ENCODE assay signal across 24 cellular contexts in genomic region chr12:131818821-131819585, GRCh38. TPM values are rescaled to one million over a fixed set of nuclear protein-coding genes. Genes with fewer than 3 reads are reported as not detected.
DNase-seq lines count a peak whose midpoint lies in the region; ATAC-seq, FAIRE-seq and TF ChIP-seq lines count a peak whose summit lies in the region.
"Had no signal": no experiment of that assay in that cellular context is flagged by ENCODE, and none has a peak within 500 bp of the region (broad histone marks: within the 10 kb centered on the region; RNA-seq: fewer than 3 reads in every experiment).

No MANE protein-coding gene starts in this region.

- TF ChIP-seq POLR2A in HepG2 (IDR thresholded peaks at IDR 0.05; ENCODE audit: insufficient read depth in 1 of 2, low read depth in 2 of 2, low read length in 2 of 2) (no peak), right lobe of liver (IDR thresholded peaks at IDR 0.05) (no peak)

- H3K9me3 ChIP-seq in HepG2 (ENCODE audit: low read length) (peaks cover 5% of the 10 kb centered on the region), right lobe of liver (no peaks in the 10 kb centered on the region), neural progenitor cell (ENCODE audit: low read depth) (no peaks in the 10 kb centered on the region)
- H3K9me3 ChIP-seq: breast epithelium, vagina had no signal

- H3K4me2 ChIP-seq in HepG2 (ENCODE audit: low read depth, low read length) (peak overlapping the region; percentile 62), neural progenitor cell (no peak overlapping the region)

- H3K36me3 ChIP-seq in HepG2 (replicated peaks in 1 of 2; ENCODE audit: control insufficient read depth in 1 of 2, insufficient read depth in 2 of 2, low read length in 2 of 2) (no peaks in the 10 kb centered on the region), right lobe of liver (no peaks in the 10 kb centered on the region), neural progenitor cell (no peaks in the 10 kb centered on the region)
- H3K36me3 ChIP-seq: breast epithelium, vagina had no signal

- H4K20me1 ChIP-seq in HepG2 (ENCODE audit: insufficient read depth, low read length) (no peaks in the 10 kb centered on the region), neural progenitor cell (ENCODE audit: low read depth) (no peaks in the 10 kb centered on the region)

- H3K36me3 Mint-ChIP-seq in neural progenitor cell: no peaks in the 10 kb centered on the region

- no peak for FAIRE-seq in HepG2 (lab: Jason Lieb, UNC)
- FAIRE-seq: A204.1 had no signal

- TF ChIP-seq RAD21 in HepG2 (CRISPR knock-in tag; IDR thresholded peaks at IDR 0.05): no peak

- peak overlapping the region in 1 of 3 experiments; percentile 22; a peak in 2 of 6 replicates for H3K4me3 ChIP-seq in HepG2 (replicated peaks in 1 of 3; ENCODE audit: insufficient read depth in 1 of 3, low read depth in 2 of 3, low read length in 3 of 3)
- no peak overlapping the region for H3K4me3 ChIP-seq in right lobe of liver
- H3K4me3 ChIP-seq in neural progenitor cell: no peak overlapping the region
- H3K4me3 ChIP-seq: breast epithelium, coronary artery, lung, vagina had no signal

- POLR2A ChIA-PET in HepG2 (lab: Yijun Ruan, JAX): no interaction called here

- H3K27ac ChIP-seq in HepG2 (ENCODE audit: extremely low read length, insufficient read depth, low read length): peak overlapping the region; percentile 35
- no peak overlapping the region for H3K27ac ChIP-seq in right lobe of liver
- H3K27ac ChIP-seq in neural progenitor cell: no peak overlapping the region
- H3K27ac ChIP-seq: breast epithelium, coronary artery, vagina, VCaP had no signal

- H2AFZ ChIP-seq in HepG2 (ENCODE audit: low read length): no peak overlapping the region
- H2AFZ ChIP-seq in neural progenitor cell (replicated peaks): no peak overlapping the region

- peaks cover 0 to 2% of the 10 kb centered on the region in 2 experiments; a peak in 1 of 5 replicates for H3K27me3 ChIP-seq in HepG2 (ENCODE audit: control insufficient read depth in 1 of 2, insufficient read depth in 2 of 2, low read length in 2 of 2)
- no peaks in the 10 kb centered on the region for H3K27me3 ChIP-seq in right lobe of liver
- H3K27me3 ChIP-seq in neural progenitor cell: no peaks in the 10 kb centered on the region
- H3K27me3 ChIP-seq: breast epithelium, vagina had no signal

- H3K4me3 Mint-ChIP-seq in neural progenitor cell: no peak overlapping the region
- H3K4me3 Mint-ChIP-seq: T-helper 1 cell treated with Interleukin-12 subunit alpha and Interleukin-12 subunit beta and Interleukin-4 antibody, amounts not matched to agents 30 μg/mL and 1 μg/mL, for 36 hours had no signal

- H3K9ac ChIP-seq in HepG2 (ENCODE audit: insufficient read depth, low read depth, low read length): no peak overlapping the region
- H3K9ac ChIP-seq in neural progenitor cell: no peak overlapping the region

- no peak overlapping the region for H3K27ac Mint-ChIP-seq in neural progenitor cell
- H3K27ac Mint-ChIP-seq: T-helper 1 cell treated with Interleukin-12 subunit alpha and Interleukin-12 subunit beta and Interleukin-4 antibody, amounts not matched to agents 30 μg/mL and 1 μg/mL, for 36 hours had no signal

- CTCF ChIA-PET in HepG2 (lab: Yijun Ruan, JAX; ENCODE audit: low intra/inter-chr PET ratio, low total read pairs): no interaction called here

- BruUV-seq in HepG2 (replicated peaks; lab: Mats Ljungman, UMichigan): no TSS peak

- H3K4me1 ChIP-seq in HepG2 (ENCODE audit: insufficient read depth, low read length) (peaks cover 27% of the 10 kb centered on the region), right lobe of liver (no peaks in the 10 kb centered on the region), neural progenitor cell (no peaks in the 10 kb centered on the region)
- H3K4me1 ChIP-seq: breast epithelium, vagina had no signal

- intact Hi-C loops in HepG2 (cut with micrococcal nuclease; ENCODE audit: unreplicated experiment): no loop called here
- intact Hi-C loops in right lobe of liver (cut with DNase I): no loop called here

- 34% methylated on average over 30 of the region's 30 CpGs for WGBS in HepG2 (ENCODE audit: low lambda C conversion rate)
- 68% methylated on average over 21 of the region's 30 CpGs for WGBS in right lobe of liver (ENCODE audit: insufficient coverage, low coverage, low lambda C conversion rate, missing lambda C conversion rate)

- ATAC-seq in HepG2 (peak; percentile 62), right lobe of liver (no peak)
- ATAC-seq: PC-3 had no signal

- TF ChIP-seq CTCF in HepG2 (CRISPR knock-in tag; IDR thresholded peaks at IDR 0.05) (peak; percentile 41), right lobe of liver (IDR thresholded peaks at IDR 0.05) (no peak), neural progenitor cell (IDR thresholded peaks at IDR 0.05) (no peak)

- H3F3A ChIP-seq in neural progenitor cell (ENCODE audit: low read depth): no peaks in the 10 kb centered on the region

- TF ChIP-seq EP300 in HepG2 (IDR thresholded peaks at IDR 0.05; ENCODE audit: low read depth in 2 of 2, low read length in 2 of 2): peak in 1 of 2 experiments; percentile 19; a peak in 1 of 4 replicates
- TF ChIP-seq EP300 in HepG2 (CRISPR knock-in tag; IDR thresholded peaks at IDR 0.05; ENCODE audit: borderline replicate concordance): no peak

- H3K4me1 Mint-ChIP-seq in neural progenitor cell: no peaks in the 10 kb centered on the region

- H3K27me3 Mint-ChIP-seq in neural progenitor cell (ENCODE audit: insufficient read depth, low read depth): peaks cover 2% of the 10 kb centered on the region

- DNase-seq in HepG2 (ENCODE audit: low spot score): peak; percentile 54
- no peak for DNase-seq in right lobe of liver
- DNase-seq in SIG-M5 (lab: John Stamatoyannopoulos, UW): peak; percentile 96
- peak; percentile 35 for DNase-seq in left kidney (ENCODE audit: low read depth, low spot score)
- DNase-seq in DMS 273 treated with DMSO at 0.1 percent for 48 hours (lab: John Stamatoyannopoulos, UW): no peak
- DNase-seq in NAMALWA (ENCODE audit: low spot score): no peak
- DNase-seq in neural progenitor cell (ENCODE audit: low spot score): no peak
- DNase-seq in NCI-H1105 treated with DMSO at 0.1 percent for 48 hours (lab: John Stamatoyannopoulos, UW): no peak
- DNase-seq: activated CD4-positive, alpha-beta T cell treated with anti-CD3 and anti-CD28 coated beads, Interleukin-2, amount 50 U/mL, for 4 hours; activated naive CD4-positive, alpha-beta T cell; C1 segment of cervical spinal cord; NCI-H1417 treated with DMSO at 0.1 percent for 48 hours; NCI-H2171 treated with DMSO at 0.1 percent for 48 hours; NCI-H69; PC-3; SHP77 treated with DMSO at 0.1 percent for 48 hours had no signal

- H3K9me3 Mint-ChIP-seq in neural progenitor cell: no peaks in the 10 kb centered on the region
- H3K9me3 Mint-ChIP-seq: T-helper 1 cell treated with Interleukin-12 subunit alpha and Interleukin-12 subunit beta and Interleukin-4 antibody, amounts not matched to agents 30 μg/mL and 1 μg/mL, for 36 hours had no signal

- H3K79me2 ChIP-seq in HepG2 (ENCODE audit: insufficient read depth, low read length) (no peaks in the 10 kb centered on the region), neural progenitor cell (ENCODE audit: low read depth) (no peaks in the 10 kb centered on the region)

- in situ Hi-C loops in HepG2 (cut with HindIII; ENCODE audit: extremely low pct_ligation_motif_present, low pct_unique_long_range_greater_than_20kb): no loop called here

TF ChIP-seq in HepG2, 621 proteins besides CTCF, POLR2A, EP300 and RAD21 (continues in another document):
- TF ChIP-seq STAG1 (CRISPR knock-in tag; IDR thresholded peaks at IDR 0.05): peak; percentile 29; the same call in 1 of the 2 replicates
- peak; percentile 34; the same call in 1 of the 2 replicates for TF ChIP-seq ZFP91 (CRISPR knock-in tag; IDR thresholded peaks at IDR 0.05; ENCODE audit: borderline replicate concordance)

RNA-seq across cellular contexts. Expression of gene MMP17, which starts 9.2 kb away (rescaled TPM):
- total RNA-seq in HepG2 (2016; rRNA removed; fragmentation: Illumina TruSeq; extraction: Trizol) (0.38 and 0.80 TPM in 2 replicates), right lobe of liver (1 to 10 TPM in 2 of 6 experiments, under 1 TPM in 4; 0.58 to 3.9 (median 0.73) TPM), neural progenitor cell (ENCODE audit: low replicate concordance) (2.1 and 7.1 TPM in 2 replicates)
- total RNA-seq in HepG2 (2016; cell fraction: cytosol; rRNA removed; fragmentation: Illumina TruSeq; extraction: Trizol; ENCODE audit: low read depth): 0.79 and 1.1 TPM in 2 replicates
- 0.36 and 0.78 TPM in 2 replicates for total RNA-seq in HepG2 (2016; cell fraction: insoluble cytoplasmic fraction; rRNA removed; fragmentation: Illumina TruSeq; extraction: Trizol)
- 1.2 and 1.4 TPM in 2 replicates for total RNA-seq in HepG2 (2016; cell fraction: membrane; rRNA removed; fragmentation: Illumina TruSeq; extraction: Trizol)
- total RNA-seq in HepG2 (2016; cell fraction: nucleus; rRNA removed; fragmentation: Illumina TruSeq; extraction: Trizol): 0.69 and 0.75 TPM in 2 replicates
- 0.55 and 2.0 TPM in 2 replicates for polyA plus RNA-seq in HepG2 (2011; rRNA removed)
- 0.69 and 1.1 TPM in 2 replicates for polyA plus RNA-seq in HepG2 (2011; cell fraction: cytosol; rRNA removed)
- 3.2 and 5.2 TPM in 2 replicates for polyA plus RNA-seq in HepG2 (2011; cell fraction: nucleus; rRNA removed)
- 0.24 and 0.57 TPM in 2 replicates for polyA plus RNA-seq in HepG2 (2012)
- 0.80 and 1.2 TPM in 2 replicates for polyA plus RNA-seq in HepG2 (2016; cell fraction: cytosol; fragmentation: Illumina TruSeq; extraction: Trizol; ENCODE audit: low read depth)
- polyA plus RNA-seq in HepG2 (2016; cell fraction: insoluble cytoplasmic fraction; fragmentation: Illumina TruSeq; extraction: Trizol; ENCODE audit: low read depth): 0.53 and 1.4 TPM in 2 replicates
- 1.5 and 2.6 TPM in 2 replicates for polyA plus RNA-seq in HepG2 (2016; cell fraction: membrane; fragmentation: Illumina TruSeq; extraction: Trizol; ENCODE audit: low read depth)
- 2.1 and 2.8 TPM in 2 replicates for polyA plus RNA-seq in HepG2 (2016; cell fraction: nucleus; fragmentation: Illumina TruSeq; extraction: Trizol; ENCODE audit: insufficient read depth, low read depth)
- polyA minus RNA-seq in HepG2 (2011; rRNA and poly(A)+ RNA removed; ENCODE audit: low replicate concordance): 0.70 and 1.1 TPM in 2 replicates
- polyA minus RNA-seq in HepG2 (2011; cell fraction: cytosol; rRNA and poly(A)+ RNA removed): 1.5 TPM in 1 of 2 replicates, not detected in the other
- polyA minus RNA-seq in HepG2 (2011; cell fraction: nucleus; rRNA and poly(A)+ RNA removed): 1.4 and 2.6 TPM in 2 replicates
- total RNA-seq: HT-29 had no signal

Comparison
In these comparisons a context has a peak if more than half of its experiments do, and no peak if none do; other contexts are left out.
1. DNase-seq: peak in HepG2 (single experiment), SIG-M5 (single experiment) and left kidney (single experiment); none in right lobe of liver (0 of 3), DMS 273 treated with DMSO at 0.1 percent for 48 hours (single experiment), NAMALWA (single experiment), neural progenitor cell (single experiment) and NCI-H1105 treated with DMSO at 0.1 percent for 48 hours (single experiment).